Comparison of ENCODE assay signal across 17 cellular contexts in genomic region chr10:91287912-91288311, GRCh38.
"Had no signal": no experiment of that assay in that cellular context is flagged by ENCODE, and none has a peak within 500 bp of the region (broad histone marks: within the 10 kb centered on the region; RNA-seq: fewer than 3 reads in every experiment).

No MANE protein-coding gene starts in this region.

- H3K36me3 ChIP-seq: transverse colon had no signal

- DNase-seq: activated CD4-positive, alpha-beta T cell treated with anti-CD3 and anti-CD28 coated beads, Interleukin-2, amount 50 U/mL, for 48 hours; activated CD8-positive, alpha-beta memory T cell treated with anti-CD3 and anti-CD28 coated beads, Interleukin-2, amount 50 U/mL, for 48 hours; activated naive CD4-positive, alpha-beta T cell treated with Interleukin-2 at 50 U/mL for 16 hours; activated T-cell treated with anti-CD3 and anti-CD28 coated beads, Interleukin-2, amount 50 U/mL, for 4 hours; anterior cingulate cortex; effector CD8-positive, alpha-beta T cell; hippocampal formation; kidney glomerular epithelial cell; mesendoderm; mucosa of descending colon; naive B cell; retina; stimulated activated CD4-positive, alpha-beta T cell treated with anti-CD3 and anti-CD28 coated beads, Interleukin-4, amount 100 ng/mL, for 4 hours; stimulated activated naive CD8-positive, alpha-beta T cell treated with anti-CD3 and anti-CD28 coated beads, Interleukin-15, amount 100 ng/mL, for 72 hours; T-helper 9 cell; transverse colon had no signal

- H3K9me3 ChIP-seq: mucosa of descending colon, transverse colon had no signal

- H3K4me3 ChIP-seq: mucosa of descending colon, transverse colon had no signal

- ATAC-seq: activated T-cell treated with anti-CD3 and anti-CD28 coated beads, Interleukin-2, amount 50 U/mL, for 4 hours had no signal

- H3K4me1 ChIP-seq: foreskin keratinocyte had no signal

- H3K27me3 ChIP-seq: transverse colon had no signal

- H3K27ac ChIP-seq: foreskin keratinocyte, transverse colon had no signal
